Comparison of ENCODE assay signal across 19 cellular contexts in genomic region chr13:76730220-76730619, GRCh38.
"Had no signal": no experiment of that assay in that cellular context is flagged by ENCODE, and none has a peak within 500 bp of the region (broad histone marks: within the 10 kb centered on the region; RNA-seq: fewer than 3 reads in every experiment).

No MANE protein-coding gene starts in this region.

- H3K36me3 Mint-ChIP-seq: activated naive CD4-positive, alpha-beta T cell treated with anti-CD3 and anti-CD28 coated beads, Interleukin-2, amount 50 U/mL, for 72 hours had no signal

- H3K4me3 Mint-ChIP-seq: activated CD4-positive, alpha-beta T cell treated with anti-CD3 and anti-CD28 coated beads, Interleukin-2, amount 10 ng/mL, durations not matched to agents 24 days and 14 days; activated T-cell treated with anti-CD3 and anti-CD28 coated beads, Interleukin-2, amount 50 U/mL, for 72 hours; mesothelial cell of epicardium; nephron progenitor cell had no signal

- H3K4me1 ChIP-seq: prostate gland, right lobe of liver, stomach had no signal

- H3K27ac Mint-ChIP-seq: activated CD4-positive, alpha-beta T cell treated with anti-CD3 and anti-CD28 coated beads, Interleukin-2, amount 10 ng/mL, durations not matched to agents 24 days and 14 days; activated naive CD4-positive, alpha-beta T cell treated with anti-CD3 and anti-CD28 coated beads, Interleukin-2, amount 50 U/mL, for 72 hours; activated T-cell treated with anti-CD3 and anti-CD28 coated beads, Interleukin-2, amount 50 U/mL, for 72 hours; mesothelial cell of epicardium; nephron progenitor cell had no signal

- H3K4me1 Mint-ChIP-seq: activated CD4-positive, alpha-beta T cell treated with anti-CD3 and anti-CD28 coated beads, Interleukin-2, amount 10 ng/mL, durations not matched to agents 24 days and 14 days; nephron progenitor cell had no signal

- ATAC-seq: activated naive CD4-positive, alpha-beta T cell treated with anti-CD3 and anti-CD28 coated beads, Interleukin-2, amount 50 U/mL, for 72 hours; activated T-cell treated with anti-CD3 and anti-CD28 coated beads, Interleukin-2, amount 50 U/mL, for 72 hours; lower lobe of right lung; right lobe of liver had no signal

- DNase-seq: activated CD4-positive, alpha-beta T cell treated with anti-CD3 and anti-CD28 coated beads, Interleukin-2, amount 10 ng/mL, durations not matched to agents 24 days and 14 days; activated CD4-positive, CD25-positive, alpha-beta regulatory T cell; activated CD8-positive, alpha-beta memory T cell treated with anti-CD3 and anti-CD28 coated beads, Interleukin-2, amount 50 U/mL, for 48 hours; activated gamma-delta T cell; activated T-cell treated with anti-CD3 and anti-CD28 coated beads, Interleukin-2, amount 50 U/mL, for 72 hours; caudate nucleus; cortex of kidney; effector memory CD4-positive, alpha-beta T cell; kidney glomerular epithelial cell; lower lobe of right lung; nephron progenitor cell; occipital lobe; right lobe of liver; spleen; stomach had no signal

- H3K27ac ChIP-seq: epithelial cell of prostate, lower lobe of right lung, prostate gland, right lobe of liver, spleen, stomach had no signal

- H3K27me3 ChIP-seq: right lobe of liver, spleen, stomach had no signal

- H3K9me3 ChIP-seq: lower lobe of right lung, prostate gland, right lobe of liver had no signal

- H3K4me3 ChIP-seq: lower lobe of right lung, prostate gland, right lobe of liver, spleen, stomach had no signal

- H3K36me3 ChIP-seq: lower lobe of right lung, prostate gland, right lobe of liver, spleen, stomach had no signal
